Comparison of ENCODE assay signal across 8 cellular contexts in genomic region chr17:76681222-76682137, GRCh38. TPM values are rescaled to one million over a fixed set of nuclear protein-coding genes. Genes with fewer than 3 reads are reported as not detected.
DNase-seq lines count a peak whose midpoint lies in the region; ATAC-seq, FAIRE-seq and TF ChIP-seq lines count a peak whose summit lies in the region.

No MANE protein-coding gene starts in this region.

- peak; percentile 75 to 90; a peak in 5 of 6 replicates for ATAC-seq in A549
- peak; percentile 76 for ATAC-seq in memory B cell (ENCODE audit: low read depth)
- no peak for ATAC-seq in GM21528 (IDR thresholded peaks at IDR 0.05; ENCODE audit: low FRiP score, unreplicated experiment)

- DNase-seq in A549 (ENCODE audit: low read depth in 1 of 2, low spot score in 1 of 2) = peak; percentile 77 to 84
- DNase-seq in GM19240 (ENCODE audit: insufficient read length, low spot score) = peak; percentile 58
- DNase-seq in NCI-H524 treated with DMSO at 0.1 percent for 48 hours (lab: John Stamatoyannopoulos, UW) = peak; percentile 68
- peak; percentile 76 for DNase-seq in activated CD4-positive, alpha-beta T cell treated with anti-CD3 and anti-CD28 coated beads, Interleukin-2, amount 50 U/mL, for 1 hour
- no peak for DNase-seq in coronary artery (ENCODE audit: low spot score)
- DNase-seq in memory B cell (ENCODE audit: low spot score in 2 of 2) = peak; percentile 39 to 41
- DNase-seq in stimulated activated CD8-positive, alpha-beta memory T cell treated with anti-CD3 and anti-CD28 coated beads, Interleukin-12 subunit alpha, Interleukin-12 subunit beta, amount 100 ng/mL, for 1 hour (ENCODE audit: low read depth) = peak; percentile 59

- no peaks in the 10 kb centered on the region for H3K4me1 Mint-ChIP-seq in memory B cell

- no peak overlapping the region for H3K4me2 ChIP-seq in A549

- H3K36me3 Mint-ChIP-seq in memory B cell = no peaks in the 10 kb centered on the region

- H3K9me3 Mint-ChIP-seq in memory B cell = no peaks in the 10 kb centered on the region

- H3K4me1 ChIP-seq in A549 = no peaks in the 10 kb centered on the region

- peaks cover 5% of the 10 kb centered on the region for H3K27me3 Mint-ChIP-seq in memory B cell

- 45% methylated on average over 16 of the region's 16 CpGs for WGBS in A549 (ENCODE audit: missing lambda C conversion rate)

- TF ChIP-seq CTCF in A549 (IDR thresholded peaks at IDR 0.05) (peak; percentile 83), coronary artery (IDR thresholded peaks at IDR 0.05) (peak; percentile 50)

- H3K4me3 Mint-ChIP-seq in memory B cell = no peak overlapping the region

- H3K27ac Mint-ChIP-seq in memory B cell = no peak overlapping the region

- H3K4me3 ChIP-seq in A549 (no peak overlapping the region), coronary artery (no peak overlapping the region)

- FAIRE-seq in A549 (lab: Jason Lieb, UNC) = peak; percentile 32

- POLR2A ChIA-PET in A549 (lab: Yijun Ruan, JAX) = interaction anchor here (1.1 to 2.3 kb wide), 4 partner anchors 10 to 125 kb away, joined by 3 to 14 read pairs (median 7); no protein-coding TSS in a partner anchor

- TF ChIP-seq EP300 in A549 (IDR thresholded peaks at IDR 0.05) = no peak

- TF ChIP-seq POLR2A in A549 (IDR thresholded peaks at IDR 0.05; ENCODE audit: low read length) = no peak

- no peaks in the 10 kb centered on the region for H3K9me3 ChIP-seq in A549

- no peak overlapping the region for H3K27ac ChIP-seq in A549
- peak overlapping the region in 1 of 2 donors; percentile 75 for H3K27ac ChIP-seq in coronary artery

- CTCF ChIA-PET in A549 (lab: Yijun Ruan, JAX) = interaction anchor here (0.6 to 20.1 kb wide), 49 partner anchors 13 to 357 kb away, joined by 3 to 456 read pairs (median 5); partner anchors contain the start of genes AANAT, JMJD6, METTL23 and MXRA7

- TF ChIP-seq RAD21 in A549 (conservative IDR thresholded peaks at IDR 0.05 in 1 of 2, IDR thresholded peaks at IDR 0.05 in 1 of 2) = peak; percentile 82 to 84

TF ChIP-seq in A549, 52 proteins besides CTCF, POLR2A, EP300 and RAD21:
- TF ChIP-seq PHF8 (IDR thresholded peaks at IDR 0.05; ENCODE audit: borderline replicate concordance, low read depth) = no peak
- TF ChIP-seq CHD4 (IDR thresholded peaks at IDR 0.05; ENCODE audit: borderline replicate concordance) = no peak
- TF ChIP-seq HMGXB4 (CRISPR knock-in tag; IDR thresholded peaks at IDR 0.05; ENCODE audit: borderline replicate concordance) = no peak
- TF ChIP-seq SMC3 (IDR thresholded peaks at IDR 0.05) = peak; percentile 84

RNA-seq across cellular contexts. Expression of gene MXRA7, which starts 29.3 kb away (rescaled TPM):
- polyA plus RNA-seq in A549 (2011; rRNA removed) (47.8 and 80.1 TPM in 2 replicates), A549 (2017; fragmentation: RNase III; extraction: RNeasy Plus Mini Kit Qiagen cat#74134 plus additional on column Dnase treatment) (48.6 to 59.2 TPM (median 57.2 TPM) in 3 replicates)
- polyA plus RNA-seq in A549 (2012; cell fraction: cytosol; rRNA removed) = 23.0 and 30.3 TPM in 2 replicates
- polyA plus RNA-seq in A549 (2012; cell fraction: nucleus; rRNA removed) = 7.5 and 12.8 TPM in 2 replicates
- polyA minus RNA-seq in A549 (2011; rRNA and poly(A)+ RNA removed) = 20.3 and 22.2 TPM in 2 replicates

RNA-seq across cellular contexts. Expression of gene ST6GALNAC1, which starts 37.9 kb away (rescaled TPM):
- 0.63 and 0.72 TPM in 2 replicates for polyA plus RNA-seq in A549 (2011; rRNA removed)
- polyA plus RNA-seq in A549 (2012; cell fraction: cytosol; rRNA removed) = 0.08 and 0.25 TPM in 2 replicates
- 0.05 and 0.11 TPM in 2 replicates for polyA plus RNA-seq in A549 (2012; cell fraction: nucleus; rRNA removed)
- 0.09 to 0.27 TPM (median 0.09 TPM) in 3 replicates for polyA plus RNA-seq in A549 (2017; fragmentation: RNase III; extraction: RNeasy Plus Mini Kit Qiagen cat#74134 plus additional on column Dnase treatment)
- 0.97 and 1.6 TPM in 2 replicates for polyA minus RNA-seq in A549 (2011; rRNA and poly(A)+ RNA removed)

RNA-seq across cellular contexts. Expression of gene JMJD6, which starts 44.9 kb away (rescaled TPM):
- polyA plus RNA-seq in A549 (2011; rRNA removed) = 17.5 and 23.0 TPM in 2 replicates
- polyA plus RNA-seq in A549 (2012; cell fraction: cytosol; rRNA removed) = 29.8 and 31.6 TPM in 2 replicates
- 38.6 and 43.7 TPM in 2 replicates for polyA plus RNA-seq in A549 (2012; cell fraction: nucleus; rRNA removed)
- 44.5 to 55.3 TPM (median 53.3 TPM) in 3 replicates for polyA plus RNA-seq in A549 (2017; fragmentation: RNase III; extraction: RNeasy Plus Mini Kit Qiagen cat#74134 plus additional on column Dnase treatment)
- polyA minus RNA-seq in A549 (2011; rRNA and poly(A)+ RNA removed) = 16.0 and 23.1 TPM in 2 replicates

RNA-seq across cellular contexts. Expression of gene METTL23, which starts 45.2 kb away (rescaled TPM):
- polyA plus RNA-seq in A549 (2011; rRNA removed) = 120 and 138 TPM in 2 replicates
- polyA plus RNA-seq in A549 (2012; cell fraction: cytosol; rRNA removed) = 59.6 and 69.2 TPM in 2 replicates
- 52.8 and 61.7 TPM in 2 replicates for polyA plus RNA-seq in A549 (2012; cell fraction: nucleus; rRNA removed)
- 64.6 to 67.2 TPM (median 64.9 TPM) in 3 replicates for polyA plus RNA-seq in A549 (2017; fragmentation: RNase III; extraction: RNeasy Plus Mini Kit Qiagen cat#74134 plus additional on column Dnase treatment)
- 22.2 and 33.0 TPM in 2 replicates for polyA minus RNA-seq in A549 (2011; rRNA and poly(A)+ RNA removed)

RNA-seq across cellular contexts. Expression of gene SRSF2, which starts 55.7 kb away (rescaled TPM):
- polyA plus RNA-seq in A549 (2011; rRNA removed) (348 and 412 TPM in 2 replicates), A549 (2017; fragmentation: RNase III; extraction: RNeasy Plus Mini Kit Qiagen cat#74134 plus additional on column Dnase treatment) (338 to 342 TPM (median 340 TPM) in 3 replicates)
- polyA plus RNA-seq in A549 (2012; cell fraction: cytosol; rRNA removed) = 457 and 705 TPM in 2 replicates
- polyA plus RNA-seq in A549 (2012; cell fraction: nucleus; rRNA removed) = 1,115 and 2,236 TPM in 2 replicates
- polyA minus RNA-seq in A549 (2011; rRNA and poly(A)+ RNA removed) = 111 and 119 TPM in 2 replicates
